Comparison of ENCODE assay signal across 2 cellular contexts in genomic region chr9:19108038-19108437, GRCh38.
TF ChIP-seq lines count a peak whose summit lies in the region.

No MANE protein-coding gene starts in this region.

TF ChIP-seq in HepG2, 621 proteins besides CTCF, POLR2A, EP300 and RAD21:
- TF ChIP-seq HIC2 (CRISPR knock-in tag; IDR thresholded peaks at IDR 0.05; ENCODE audit: low read depth), result no peak
- peak; percentile 67; the same call in 1 of the 2 replicates for TF ChIP-seq RAD51 (IDR thresholded peaks at IDR 0.05; ENCODE audit: borderline replicate concordance)
- TF ChIP-seq ARID4A (CRISPR knock-in tag; IDR thresholded peaks at IDR 0.05; ENCODE audit: borderline replicate concordance), result no peak
- TF ChIP-seq PAX8 (CRISPR knock-in tag; IDR thresholded peaks at IDR 0.05; ENCODE audit: borderline replicate concordance), result no peak
- TF ChIP-seq ZNF143 (CRISPR knock-in tag; IDR thresholded peaks at IDR 0.05), result peak; percentile 66
- peak; percentile 29; the same call in 1 of the 2 replicates for TF ChIP-seq HOMEZ (CRISPR knock-in tag; IDR thresholded peaks at IDR 0.05; ENCODE audit: low read depth)
- peak; percentile 67 for TF ChIP-seq USF2 (IDR thresholded peaks at IDR 0.05; ENCODE audit: low read depth, low read length)
- TF ChIP-seq USF2 (CRISPR knock-in tag; IDR thresholded peaks at IDR 0.05; ENCODE audit: borderline replicate concordance), result no peak; the same call in 1 of the 2 replicates

TF ChIP-seq in K562, 482 proteins besides CTCF, POLR2A, EP300 and RAD21:
- TF ChIP-seq BCL6 (CRISPR knock-in tag; IDR thresholded peaks at IDR 0.05) (no peak), MCM2 (IDR thresholded peaks at IDR 0.05; ENCODE audit: low read depth) (no peak), USF2 (CRISPR knock-in tag; IDR thresholded peaks at IDR 0.05) (peak; percentile 28; the same call in 1 of the 2 replicates), CBFA2T2 (conservative IDR thresholded peaks at IDR 0.05) (no peak), WHSC1 (IDR thresholded peaks at IDR 0.05; ENCODE audit: low read length) (no peak), POLR2B (IDR thresholded peaks at IDR 0.05; ENCODE audit: low read depth, partially characterized antibody) (no peak), TAF7 (tag; IDR thresholded peaks at IDR 0.05) (no peak), THRAP3 (IDR thresholded peaks at IDR 0.05; ENCODE audit: borderline replicate concordance) (no peak), ZNF197 (CRISPR knock-in tag; IDR thresholded peaks at IDR 0.05; ENCODE audit: low read depth) (no peak), HNRNPUL1 (IDR thresholded peaks at IDR 0.05; ENCODE audit: low read length) (no peak), RAD51 (IDR thresholded peaks at IDR 0.05; ENCODE audit: borderline replicate concordance, low read depth) (peak; percentile 68), ZNF445 (CRISPR knock-in tag; IDR thresholded peaks at IDR 0.05; ENCODE audit: low read depth) (no peak), SRSF9 (IDR thresholded peaks at IDR 0.05; ENCODE audit: borderline replicate concordance, low read depth, low read length) (no peak), CBX3 (IDR thresholded peaks at IDR 0.05; ENCODE audit: borderline replicate concordance in 1 of 2, low read length in 2 of 2) (no peak)
